8 cellular contexts compared by ENCODE assay signal in genomic region chr3:132721479-132722164, GRCh38. TPM values are rescaled to one million over a fixed set of nuclear protein-coding genes. Genes with fewer than 3 reads are reported as not detected.
DNase-seq lines count a peak whose midpoint lies in the region; ATAC-seq, FAIRE-seq and TF ChIP-seq lines count a peak whose summit lies in the region.

No MANE protein-coding gene starts in this region.

- H2AFZ ChIP-seq in PC-9 (peak overlapping the region; percentile 85), GM12878 (ENCODE audit: control insufficient read depth, low read depth, low read length) (peak overlapping the region; percentile 88)

- H3K9me3 ChIP-seq in PC-9 (ENCODE audit: insufficient read depth, low read depth) (no peaks in the 10 kb centered on the region), GM12878 (replicated peaks; ENCODE audit: control insufficient read depth, insufficient read depth, low read length) (no peaks in the 10 kb centered on the region)

- TF ChIP-seq EP300 in GM12878 (IDR thresholded peaks at IDR 0.05; ENCODE audit: borderline replicate concordance in 1 of 2, control insufficient read depth in 1 of 2, low read depth in 2 of 2, low read length in 2 of 2) = no peak

- peak overlapping the region; percentile 69 for H3K4me3 ChIP-seq in PC-9
- peak overlapping the region; percentile 85 for H3K4me3 ChIP-seq in GM12878
- peak overlapping the region; percentile 73 for H3K4me3 ChIP-seq in iPS-11a (ENCODE audit: low read depth, low read length)
- peak overlapping the region; percentile 75 for H3K4me3 ChIP-seq in retinal pigment epithelial cell (ENCODE audit: low read length)

- TSS peak; percentile 65 for BruUV-seq in PC-9 (replicated peaks; lab: Mats Ljungman, UMichigan)
- TSS peak; percentile 64 for BruUV-seq in GM12878 (replicated peaks; lab: Mats Ljungman, UMichigan)

- in situ Hi-C loops in GM12878 (cut with MboI) = no loop called here

- CTCF ChIA-PET in PC-9 (lab: Charles Lee) (no interaction called here), GM12878 (lab: Yijun Ruan, JAX) (interaction anchor here (0.6 to 1.3 kb wide), 2 partner anchors 62 to 63 kb away, joined by 3 read pairs; partner anchors contain the start of gene UBA5)

- SMC1A ChIA-PET in GM12878 (lab: Charles Lee; ENCODE audit: uncharacterized antibody, unreplicated experiment) = no interaction called here

- TF ChIP-seq POLR2A in GM12878 (IDR thresholded peaks at IDR 0.05; ENCODE audit: low read depth, low read length) = no peak

- ATAC-seq in HG03159 (IDR thresholded peaks at IDR 0.05; ENCODE audit: unreplicated experiment) (peak; percentile 29), GM12878 (peak; percentile 35), GM21526 (IDR thresholded peaks at IDR 0.05; ENCODE audit: low FRiP score, unreplicated experiment) (no peak)

- intact Hi-C loops in PC-9 (cut with micrococcal nuclease; ENCODE audit: unreplicated experiment) = loop anchor here (2.0 to 10.0 kb wide), 6 partner anchors 851 to 1766 kb away; partner anchors contain the start of genes ANAPC13, CDV3, CEP63 and SRPRB
- intact Hi-C loops in GM12878 (cut with micrococcal nuclease; ENCODE audit: unreplicated experiment) = loop anchor here (5.0 to 10.0 kb wide), 4 partner anchors 573 to 1766 kb away; partner anchors contain the start of genes ANAPC13, CDV3 and CEP63

- peak overlapping the region; percentile 70 for H3K9ac ChIP-seq in GM12878 (ENCODE audit: control insufficient read depth, insufficient read depth, low read length)

- POLR2A ChIA-PET in PC-9 (lab: Charles Lee; ENCODE audit: unreplicated experiment) = interaction anchor here (0.5 kb wide), 1 partner anchor 702 kb away, joined by 8 read pairs; no protein-coding TSS in a partner anchor
- POLR2A ChIA-PET in GM12878 (lab: Charles Lee) = no interaction called here

- RAD21 ChIA-PET in GM12878 (lab: Charles Lee; ENCODE audit: unreplicated experiment) = no interaction called here

- peaks cover 13% of the 10 kb centered on the region for H3K4me1 ChIP-seq in PC-9 (replicated peaks; ENCODE audit: insufficient read depth)
- no peaks in the 10 kb centered on the region for H3K4me1 ChIP-seq in GM12878 (ENCODE audit: control insufficient read depth, insufficient read depth, low read length)

- H3K79me2 ChIP-seq in PC-9 (ENCODE audit: low read depth) (peaks cover 15% of the 10 kb centered on the region; the same call in 1 of the 2 replicates), GM12878 (ENCODE audit: control insufficient read depth, insufficient read depth, low read length) (peaks cover 3% of the 10 kb centered on the region)

- no peaks in the 10 kb centered on the region for H3K9me2 ChIP-seq in PC-9 (ENCODE audit: insufficient read depth)

- H3K27ac ChIP-seq in PC-9 (peak overlapping the region; percentile 33), GM12878 (ENCODE audit: control insufficient read depth, insufficient read depth) (peak overlapping the region; percentile 50)

- TF ChIP-seq CTCF in PC-9 (conservative IDR thresholded peaks at IDR 0.05) (peak; percentile 4; the same call in 1 of the 2 replicates), GM12878 (IDR thresholded peaks at IDR 0.05 in 2 of 3, conservative IDR thresholded peaks at IDR 0.05 in 1 of 3; ENCODE audit: control insufficient read depth in 2 of 3, extremely low read depth in 1 of 3, insufficient read depth in 1 of 3, low read depth in 3 of 3, low read length in 3 of 3) (peak in 1 of 3 experiments; percentile 34; a peak in 1 of 6 replicates), retinal pigment epithelial cell (conservative IDR thresholded peaks at IDR 0.05; ENCODE audit: low read depth, low read length) (peak; percentile 24)

- no peaks in the 10 kb centered on the region for H3K27me3 ChIP-seq in PC-9 (ENCODE audit: insufficient read depth, low read depth)
- H3K27me3 ChIP-seq in GM12878 (replicated peaks in 1 of 2; ENCODE audit: control insufficient read depth in 2 of 2, insufficient read depth in 2 of 2, low read length in 1 of 2) = no peaks in the 10 kb centered on the region

- FAIRE-seq in GM12878 (lab: Jason Lieb, UNC) = no peak

- H3K4me2 ChIP-seq in PC-9 (peak overlapping the region; percentile 87), GM12878 (ENCODE audit: control insufficient read depth, insufficient read depth) (peak overlapping the region; percentile 32)

- TF ChIP-seq RAD21 in GM12878 (IDR thresholded peaks at IDR 0.05; ENCODE audit: insufficient read depth, low read depth, low read length) = no peak

- no peaks in the 10 kb centered on the region for H4K20me1 ChIP-seq in PC-9 (ENCODE audit: insufficient read depth)
- H4K20me1 ChIP-seq in GM12878 (ENCODE audit: control insufficient read depth, insufficient read depth) = no peaks in the 10 kb centered on the region

- peak; percentile 11 for DNase-seq in stimulated activated CD4-positive, alpha-beta T cell treated with anti-CD3 and anti-CD28 coated beads, Interleukin-12 subunit alpha, Interleukin-12 subunit beta, amount 100 ng/mL, for 4 hours
- DNase-seq in stimulated activated CD4-positive, alpha-beta T cell treated with anti-CD3 and anti-CD28 coated beads, Interleukin-2, amount 100 ng/mL, for 48 hours = no peak
- peak in 1 of 2 experiments; percentile 67 for DNase-seq in PC-9
- DNase-seq in GM12878 (ENCODE audit: low read depth, low spot score) = no peak
- peak; percentile 43 for DNase-seq in retinal pigment epithelial cell (ENCODE audit: low read depth)

- 7% methylated on average over 44 of the region's 47 CpGs for WGBS in GM12878 (ENCODE audit: insufficient coverage, insufficient replicate concordance, low lambda C conversion rate, missing lambda C conversion rate)

- H3K36me3 ChIP-seq in PC-9 (ENCODE audit: low read depth) (no peaks in the 10 kb centered on the region), GM12878 (ENCODE audit: control insufficient read depth in 2 of 2, insufficient read depth in 2 of 2, low read length in 1 of 2) (no peaks in the 10 kb centered on the region)

- peaks cover 11% of the 10 kb centered on the region; the same call in 1 of the 2 replicates for H3F3A ChIP-seq in PC-9 (ENCODE audit: insufficient read depth, low read depth)

TF ChIP-seq in GM12878, 131 proteins besides CTCF, POLR2A, EP300 and RAD21:
- TF ChIP-seq FOS (IDR thresholded peaks at IDR 0.05; ENCODE audit: borderline replicate concordance, extremely low read depth, insufficient read length) (no peak), ZNF207 (IDR thresholded peaks at IDR 0.05; ENCODE audit: borderline replicate concordance) (0 out of 2 replicates have a peak, but pooled peaks have one; percentile 61), NR2F1 (conservative IDR thresholded peaks at IDR 0.05) (peak; percentile 59; the same call in 1 of the 2 replicates), LARP7 (IDR thresholded peaks at IDR 0.05) (peak; percentile 82; the same call in 1 of the 2 replicates)
TF ChIP-seq in GM12878: peak in this region for 3.

RNA-seq across cellular contexts. Expression of gene NPHP3, which starts 0.6 kb away (rescaled TPM):
- total RNA-seq in PC-9 (2021) (23.4 and 26.5 TPM in 2 replicates), GM12878 (2014; rRNA removed) (3.4 and 4.4 TPM in 2 replicates), GM12878 (2014; rRNA removed; fragmentation: Illumina TruSeq; extraction: Trizol) (2.9 and 3.5 TPM in 2 replicates), GM12878 (2021) (3.0 and 3.4 TPM in 2 replicates)
- total RNA-seq in GM12878 (2013; cell fraction: nucleolus; rRNA removed) = 46.4 and 49.5 TPM in 2 replicates
- polyA plus RNA-seq in GM12878 (2011; ENCODE audit: low read depth) = 3.6 TPM
- polyA plus RNA-seq in GM12878 (2011; rRNA removed) (11.7 and 17.5 TPM in 2 replicates), GM12878 (2014; fragmentation: Illumina TruSeq; extraction: Trizol) (4.0 and 4.9 TPM in 2 replicates), GM12878 (2014; fragmentation: Nextera tagmentation; extraction: Ambion mirVana) (under 1 TPM; 0.84 to 0.95 TPM), GM12878 (2014; rRNA removed) (2.3 and 3.5 TPM in 2 replicates), GM12878 (2016; fragmentation: Nextera tagmentation; extraction: Ambion mirVana) (1 to 10 TPM; 1.9 to 2.1 TPM)
- 2.7 and 4.0 TPM in 2 replicates for polyA plus RNA-seq in GM12878 (2011; cell fraction: cytosol; rRNA removed)
- polyA plus RNA-seq in GM12878 (2011; cell fraction: nucleus; rRNA removed) = 15.0 and 17.1 TPM in 2 replicates
- 5.0 and 8.1 TPM in 2 replicates for polyA plus RNA-seq in GM12878 (2012)
- 5.9 and 8.3 TPM in 2 replicates for polyA minus RNA-seq in GM12878 (2011; rRNA and poly(A)+ RNA removed)
- polyA minus RNA-seq in GM12878 (2011; cell fraction: cytosol; rRNA and poly(A)+ RNA removed) = 2.3 and 3.6 TPM in 2 replicates
- polyA minus RNA-seq in GM12878 (2011; cell fraction: nucleus; rRNA and poly(A)+ RNA removed) = 8.5 and 14.4 TPM in 2 replicates

Comparison
In these comparisons a context has a peak if more than half of its experiments do, and no peak if none do; other contexts are left out.
1. DNase-seq: peak in stimulated activated CD4-positive, alpha-beta T cell treated with anti-CD3 and anti-CD28 coated beads, Interleukin-12 subunit alpha, Interleukin-12 subunit beta, amount 100 ng/mL, for 4 hours (single experiment) and retinal pigment epithelial cell (single experiment); none in stimulated activated CD4-positive, alpha-beta T cell treated with anti-CD3 and anti-CD28 coated beads, Interleukin-2, amount 100 ng/mL, for 48 hours (0 of 2) and GM12878 (single experiment).
2. Peak in every context shown above with its lines, with median percentiles within 50 percentile points of each other: H3K4me3 ChIP-seq.